Comparison of ENCODE assay signal across 8 cellular contexts in the genomic region with DNA sequence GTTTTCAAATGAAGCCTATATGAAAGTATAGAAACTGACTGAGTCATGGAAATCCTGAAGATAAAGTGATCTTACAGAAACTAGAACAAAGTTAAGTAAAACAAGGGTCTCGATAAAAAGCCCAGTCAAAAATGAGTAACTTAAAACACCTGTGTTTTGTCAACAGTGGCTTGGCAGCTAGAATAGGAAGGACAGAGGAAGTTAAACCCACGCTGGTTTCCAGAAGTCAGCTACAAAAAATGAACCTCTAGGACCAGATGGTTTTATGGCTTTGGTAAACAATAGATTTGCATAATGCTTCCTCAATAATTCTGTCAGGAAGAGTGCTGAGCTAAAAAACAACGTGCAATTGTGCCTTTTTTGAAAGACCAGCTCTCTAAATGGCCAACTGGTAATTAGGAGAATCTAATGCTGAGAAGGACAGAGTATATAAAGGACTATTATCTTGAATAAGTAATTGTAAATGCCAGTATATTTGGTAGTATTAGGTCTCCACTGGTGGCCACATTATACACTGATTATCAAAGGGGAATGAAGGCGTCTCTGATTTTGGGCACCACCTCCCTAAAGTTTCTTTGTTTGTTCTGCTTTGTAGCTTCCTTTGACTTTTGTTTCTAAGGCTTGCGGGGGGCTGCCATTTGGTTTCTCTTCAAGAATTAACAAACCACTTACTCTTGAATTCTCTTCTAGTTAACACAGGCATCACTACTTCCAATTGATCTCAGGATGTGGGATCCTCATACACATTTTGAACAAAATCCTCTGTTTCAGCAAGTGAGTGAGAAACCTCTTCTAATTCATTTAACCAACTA.
DNase-seq lines count a peak whose midpoint lies in the region; ATAC-seq, FAIRE-seq and TF ChIP-seq lines count a peak whose summit lies in the region.

No MANE protein-coding gene starts in this region.

- peak; percentile 89 for FAIRE-seq in endothelial cell of umbilical vein (lab: Jason Lieb, UNC)

- no peak overlapping the region for H3K4me2 ChIP-seq in endothelial cell of umbilical vein (ENCODE audit: insufficient read depth, low read length)

- peaks cover 51% of the 10 kb centered on the region for H3K4me1 Mint-ChIP-seq in activated T-cell treated with anti-CD3 and anti-CD28 coated beads, Interleukin-2, amount 50 U/mL, for 72 hours (ENCODE audit: low read depth)
- H3K4me1 Mint-ChIP-seq in chondrocyte (ENCODE audit: low read depth) = peaks cover 13% of the 10 kb centered on the region

- no peaks in the 10 kb centered on the region for H3K36me3 ChIP-seq in endothelial cell of umbilical vein (ENCODE audit: control insufficient read depth in 2 of 2, extremely low read depth in 1 of 2, insufficient read depth in 2 of 2, low read length in 2 of 2)

- H3K36me3 Mint-ChIP-seq in activated T-cell treated with anti-CD3 and anti-CD28 coated beads, Interleukin-2, amount 50 U/mL, for 72 hours (ENCODE audit: insufficient read depth in 2 of 2) = no peaks in the 10 kb centered on the region
- no peaks in the 10 kb centered on the region for H3K36me3 Mint-ChIP-seq in chondrocyte (ENCODE audit: low read depth)

- H3K27ac Mint-ChIP-seq in activated T-cell treated with anti-CD3 and anti-CD28 coated beads, Interleukin-2, amount 50 U/mL, for 72 hours = peak overlapping the region; percentile 16
- no peak overlapping the region for H3K27ac Mint-ChIP-seq in chondrocyte (ENCODE audit: unreplicated experiment)

- H3K27ac ChIP-seq in endothelial cell of umbilical vein (ENCODE audit: insufficient read depth, low read depth, low read length) = no peak overlapping the region

- peaks cover 20% of the 10 kb centered on the region for H3K4me1 ChIP-seq in endothelial cell of umbilical vein (ENCODE audit: control insufficient read depth, extremely low read depth, insufficient read depth, low read length)

- no peaks in the 10 kb centered on the region for H3K9me3 Mint-ChIP-seq in activated T-cell treated with anti-CD3 and anti-CD28 coated beads, Interleukin-2, amount 50 U/mL, for 72 hours
- peaks cover 5% of the 10 kb centered on the region for H3K9me3 Mint-ChIP-seq in chondrocyte (ENCODE audit: low read depth)

- H2AFZ ChIP-seq in endothelial cell of umbilical vein (ENCODE audit: low read depth, low read length) = peak overlapping the region; percentile 55

- peak; percentile 55 to 68 for ATAC-seq in activated T-cell treated with anti-CD3 and anti-CD28 coated beads, Interleukin-2, amount 50 U/mL, for 72 hours (replicated peaks in 1 of 2)
- ATAC-seq in HG02678 (IDR thresholded peaks at IDR 0.05; ENCODE audit: unreplicated experiment) = peak; percentile 79

- no peaks in the 10 kb centered on the region for H3K9me1 ChIP-seq in endothelial cell of umbilical vein (replicated peaks; ENCODE audit: control insufficient read depth, extremely low read depth, insufficient read depth, low read length)

- peak overlapping the region; percentile 53 to 86 for H3K4me3 Mint-ChIP-seq in activated T-cell treated with anti-CD3 and anti-CD28 coated beads, Interleukin-2, amount 50 U/mL, for 72 hours
- H3K4me3 Mint-ChIP-seq in chondrocyte (ENCODE audit: unreplicated experiment) = no peak overlapping the region

- TF ChIP-seq CTCF in endothelial cell of umbilical vein (IDR thresholded peaks at IDR 0.05; ENCODE audit: extremely low read depth in 1 of 2, insufficient read depth in 1 of 2, low read depth in 1 of 2, low read length in 2 of 2) (no peak), chondrocyte (IDR thresholded peaks at IDR 0.05) (no peak)

- no peaks in the 10 kb centered on the region for H4K20me1 ChIP-seq in endothelial cell of umbilical vein (replicated peaks; ENCODE audit: control insufficient read depth, extremely low read depth, insufficient read depth, low read length)

- no peak overlapping the region for H3K9ac ChIP-seq in endothelial cell of umbilical vein (replicated peaks; ENCODE audit: extremely low read depth, insufficient read depth, low read length)

- dilution Hi-C loops in endothelial cell of umbilical vein (cut with MboI; ENCODE audit: extremely low pct_ligation_motif_present, low sequenced_read_pairs) = no loop called here

- H3K27me3 ChIP-seq in endothelial cell of umbilical vein (ENCODE audit: control insufficient read depth in 2 of 2, insufficient read depth in 2 of 2, low read length in 2 of 2) = no peaks in the 10 kb centered on the region

- no peaks in the 10 kb centered on the region for H3K9me3 ChIP-seq in endothelial cell of umbilical vein (replicated peaks; ENCODE audit: control insufficient read depth, insufficient read depth, low read length)

- peaks cover 42% of the 10 kb centered on the region for H3K27me3 Mint-ChIP-seq in activated T-cell treated with anti-CD3 and anti-CD28 coated beads, Interleukin-2, amount 50 U/mL, for 72 hours (ENCODE audit: low read depth)
- no peaks in the 10 kb centered on the region for H3K27me3 Mint-ChIP-seq in chondrocyte (ENCODE audit: low read depth)

- no peaks in the 10 kb centered on the region for H3K79me2 ChIP-seq in endothelial cell of umbilical vein (ENCODE audit: control insufficient read depth, insufficient read depth, low read length)

- no peak overlapping the region for H3K4me3 ChIP-seq in endothelial cell of umbilical vein (replicated peaks in 1 of 3; ENCODE audit: insufficient read depth in 1 of 3, low read depth in 1 of 3, low read length in 3 of 3)

- POLR2A ChIA-PET in endothelial cell of umbilical vein (lab: Charles Lee) = no interaction called here

- peak in 1 of 2 donors; percentile 11 for DNase-seq in activated T-cell treated with anti-CD3 and anti-CD28 coated beads, Interleukin-2, amount 50 U/mL, for 72 hours
- no peak for DNase-seq in activated T-cell treated with anti-CD3 and anti-CD28 coated beads, Interleukin-2, amount 50 U/mL, for 1 hour
- DNase-seq in NCI-H1105 (lab: John Stamatoyannopoulos, UW) = peak; percentile 15
- peak; percentile 94 for DNase-seq in endothelial cell of umbilical vein (ENCODE audit: low read depth, low spot score)
- DNase-seq in chondrocyte (ENCODE audit: low spot score) = no peak
- DNase-seq in stimulated activated CD4-positive, alpha-beta T cell treated with anti-CD3 and anti-CD28 coated beads, Interleukin-4, amount 100 ng/mL, for 24 hours = no peak
- DNase-seq in islet precursor cell = no peak

- no TSS peak for BruUV-seq in endothelial cell of umbilical vein (replicated peaks; lab: Mats Ljungman, UMichigan)

- intact Hi-C loops in endothelial cell of umbilical vein (cut with micrococcal nuclease) = loop anchor here (2.0 to 10.0 kb wide), 3 partner anchors 73 to 845 kb away; a partner anchor contains a TSS

- CTCF ChIA-PET in endothelial cell of umbilical vein (lab: Charles Lee) = interaction anchor here (0.5 to 1.2 kb wide), 4 partner anchors 23 to 110 kb away, joined by 3 to 4 read pairs (median 4); no protein-coding TSS in a partner anchor

- TF ChIP-seq POLR2A in endothelial cell of umbilical vein (IDR thresholded peaks at IDR 0.05; ENCODE audit: low read depth, low read length) = peak; percentile 30

TF ChIP-seq in endothelial cell of umbilical vein, 7 proteins besides CTCF, POLR2A, EP300 and RAD21:
- TF ChIP-seq POLR2AphosphoS5 (IDR thresholded peaks at IDR 0.05; ENCODE audit: insufficient read depth, low read depth, low read length) = peak; percentile 40
- TF ChIP-seq JUN (IDR thresholded peaks at IDR 0.05; ENCODE audit: borderline replicate concordance, insufficient read depth, insufficient read length, low read depth) = peak; percentile 10
- TF ChIP-seq MYC (IDR thresholded peaks at IDR 0.05; ENCODE audit: low read depth, low read length) = no peak
- TF ChIP-seq EZH2 (IDR thresholded peaks at IDR 0.05; ENCODE audit: borderline replicate concordance, low read depth, low read length, severe bottlenecking) = no peak
- no peak for TF ChIP-seq FOS (IDR thresholded peaks at IDR 0.05; ENCODE audit: borderline replicate concordance, insufficient read depth, low read length)
- TF ChIP-seq, protein P1, sequence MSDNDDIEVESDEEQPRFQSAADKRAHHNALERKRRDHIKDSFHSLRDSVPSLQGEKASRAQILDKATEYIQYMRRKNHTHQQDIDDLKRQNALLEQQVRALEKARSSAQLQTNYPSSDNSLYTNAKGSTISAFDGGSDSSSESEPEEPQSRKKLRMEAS (IDR thresholded peaks at IDR 0.05; ENCODE audit: insufficient read depth, insufficient read length) = no peak
- TF ChIP-seq GATA2 (IDR thresholded peaks at IDR 0.05; ENCODE audit: insufficient read depth, insufficient read length, low read depth, low read length) = no peak

Comparison
In these comparisons a context has a peak if more than half of its experiments do, and no peak if none do; other contexts are left out.
1. DNase-seq: peak in NCI-H1105 (single experiment) and endothelial cell of umbilical vein (single experiment); none in activated T-cell treated with anti-CD3 and anti-CD28 coated beads, Interleukin-2, amount 50 U/mL, for 1 hour (single experiment), chondrocyte (single experiment), stimulated activated CD4-positive, alpha-beta T cell treated with anti-CD3 and anti-CD28 coated beads, Interleukin-4, amount 100 ng/mL, for 24 hours (single experiment) and islet precursor cell (single experiment).